In the genomic region with DNA sequence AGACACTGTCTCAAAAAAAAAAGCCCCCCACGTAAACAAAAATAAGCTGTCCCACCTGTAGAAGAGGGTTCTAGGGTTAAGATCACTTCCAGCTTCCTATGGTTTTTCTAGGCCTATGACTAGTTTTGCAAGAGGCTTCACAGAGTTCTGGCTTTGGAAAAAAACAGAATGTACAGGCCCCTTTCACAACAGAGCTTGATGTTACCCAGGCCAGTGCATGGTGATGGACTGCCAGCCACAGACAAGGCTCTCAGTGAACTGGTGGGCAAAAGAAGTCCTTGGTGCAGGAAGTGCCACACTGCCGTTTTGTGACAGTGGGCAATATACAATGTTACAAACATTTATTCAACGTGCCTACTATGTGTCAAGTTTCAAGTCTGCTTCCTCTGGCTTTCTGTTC, we compare ENCODE assay signal across 38 cellular contexts. TPM values are rescaled to one million over a fixed set of nuclear protein-coding genes. Genes with fewer than 3 reads are reported as not detected.
"Had no signal": no experiment of that assay in that cellular context is flagged by ENCODE, and none has a peak within 500 bp of the region (broad histone marks: within the 10 kb centered on the region; RNA-seq: fewer than 3 reads in every experiment).

No MANE protein-coding gene starts in this region.

- H3K9me3 Mint-ChIP-seq: activated B cell treated with CpG ODN at 0.5 μM for 24 hours; activated CD8-positive, alpha-beta T cell treated with anti-CD3 and anti-CD28 coated beads for 36 hours; activated naive CD4-positive, alpha-beta T cell treated with anti-CD3 and anti-CD28 coated beads for 36 hours; activated naive CD4-positive, alpha-beta T cell treated with anti-CD3 and anti-CD28 coated beads, Interleukin-2, amount 50 U/mL, for 24 hours; activated naive CD8-positive, alpha-beta T cell treated with anti-CD3 and anti-CD28 coated beads for 36 hours; activated naive CD8-positive, alpha-beta T cell treated with anti-CD3 and anti-CD28 coated beads, Interleukin-2, amount 50 U/mL, for 24 hours; activated T-helper 1 cell treated with anti-CD3 and anti-CD28 coated beads, Interleukin-12 subunit alpha, Interleukin-12 subunit beta, Interleukin-2, Interleukin-4 antibody, amounts not matched to agents 30 ng/mL and 10 ng/mL and 1 ng/mL, durations not matched to agents 14 hours and 24 hours and 36 hours; activated T-helper 2 cell treated with anti-CD3 and anti-CD28 coated beads, Interferon-gamma antibody, Interleukin-2, Interleukin-4, amounts not matched to agents 10 μg/mL and 5 μg/mL and 100 μg/mL, durations not matched to agents 14 hours and 24 hours and 36 hours; effector memory CD8-positive, alpha-beta T cell; T-helper 2 cell treated with Interferon-gamma antibody and Interleukin-4, amounts not matched to agents 5 μg/mL and 100 μg/mL, for 36 hours had no signal

- H3K36me3 ChIP-seq: esophagus squamous epithelium, WERI-Rb-1 had no signal

- H3K9me3 ChIP-seq: body of pancreas, esophagus squamous epithelium had no signal

- DNase-seq: activated B cell treated with CpG ODN at 0.5 μM for 24 hours; activated CD4-positive, alpha-beta T cell treated with anti-CD3 and anti-CD28 coated beads for 48 hours; activated CD4-positive, alpha-beta T cell treated with anti-CD3 and anti-CD28 coated beads, Interleukin-2, amount 50 U/mL, for 1 hour; activated CD4-positive, alpha-beta T cell treated with anti-CD3 and anti-CD28 coated beads, Interleukin-2, amount 50 U/mL, for 48 hours; activated CD8-positive, alpha-beta memory T cell treated with anti-CD3 and anti-CD28 coated beads, Interleukin-2, amount 10 ng/mL, durations not matched to agents 7 days and 5 days; activated CD8-positive, alpha-beta memory T cell treated with anti-CD3 and anti-CD28 coated beads, Interleukin-2, amount 50 U/mL, for 4 hours; activated CD8-positive, alpha-beta T cell treated with anti-CD3 and anti-CD28 coated beads for 36 hours; activated effector memory CD4-positive, alpha-beta T cell treated with anti-CD3 and anti-CD28 coated beads, Interleukin-2, amount 50 U/mL, for 16 hours; activated naive CD4-positive, alpha-beta T cell treated with anti-CD3 and anti-CD28 coated beads for 36 hours; activated naive CD8-positive, alpha-beta T cell treated with anti-CD3 and anti-CD28 coated beads for 36 hours; activated naive CD8-positive, alpha-beta T cell treated with anti-CD3 and anti-CD28 coated beads, Interleukin-2, amount 50 U/mL, for 24 hours; activated T-cell treated with anti-CD3 and anti-CD28 coated beads, Interleukin-2, amount 50 U/mL, for 1 hour; activated T-cell treated with anti-CD3 and anti-CD28 coated beads, Interleukin-2, amount 50 U/mL, for 48 hours; amniotic stem cell; body of pancreas; caudate nucleus; cortex of kidney; dermis blood vessel endothelial cell; effector CD4-positive, alpha-beta T cell; effector memory CD8-positive, alpha-beta T cell; esophagus squamous epithelium; foreskin fibroblast; head of caudate nucleus; T-helper 1 cell; T-helper 17 cell; T1000; WERI-Rb-1 had no signal

- H3K27ac ChIP-seq: body of pancreas, esophagus squamous epithelium had no signal

- H3K27ac Mint-ChIP-seq: activated B cell treated with CpG ODN at 0.5 μM for 24 hours; activated CD8-positive, alpha-beta memory T cell treated with anti-CD3 and anti-CD28 coated beads, Interleukin-2, amount 10 ng/mL, durations not matched to agents 7 days and 5 days; activated CD8-positive, alpha-beta T cell treated with anti-CD3 and anti-CD28 coated beads for 36 hours; activated naive CD4-positive, alpha-beta T cell treated with anti-CD3 and anti-CD28 coated beads for 36 hours; activated naive CD4-positive, alpha-beta T cell treated with anti-CD3 and anti-CD28 coated beads, Interleukin-2, amount 50 U/mL, for 24 hours; activated naive CD8-positive, alpha-beta T cell treated with anti-CD3 and anti-CD28 coated beads for 36 hours; activated naive CD8-positive, alpha-beta T cell treated with anti-CD3 and anti-CD28 coated beads, Interleukin-2, amount 50 U/mL, for 24 hours; activated T-helper 1 cell treated with anti-CD3 and anti-CD28 coated beads, Interleukin-12 subunit alpha, Interleukin-12 subunit beta, Interleukin-2, Interleukin-4 antibody, amounts not matched to agents 30 ng/mL and 10 ng/mL and 1 ng/mL, durations not matched to agents 14 hours and 24 hours and 36 hours; activated T-helper 2 cell treated with anti-CD3 and anti-CD28 coated beads, Interferon-gamma antibody, Interleukin-2, Interleukin-4, amounts not matched to agents 10 μg/mL and 5 μg/mL and 100 μg/mL, durations not matched to agents 14 hours and 24 hours and 36 hours; effector memory CD8-positive, alpha-beta T cell; T-helper 17 cell; T-helper 2 cell treated with Interferon-gamma antibody and Interleukin-4, amounts not matched to agents 5 μg/mL and 100 μg/mL, for 36 hours had no signal

- H3K4me3 ChIP-seq: body of pancreas, esophagus squamous epithelium had no signal

- H3K4me1 ChIP-seq: body of pancreas, esophagus squamous epithelium had no signal

- H3K4me3 Mint-ChIP-seq: activated B cell treated with CpG ODN at 0.5 μM for 24 hours; activated CD8-positive, alpha-beta memory T cell treated with anti-CD3 and anti-CD28 coated beads, Interleukin-2, amount 10 ng/mL, durations not matched to agents 7 days and 5 days; activated CD8-positive, alpha-beta T cell treated with anti-CD3 and anti-CD28 coated beads for 36 hours; activated naive CD4-positive, alpha-beta T cell treated with anti-CD3 and anti-CD28 coated beads for 36 hours; activated naive CD4-positive, alpha-beta T cell treated with anti-CD3 and anti-CD28 coated beads, Interleukin-2, amount 50 U/mL, for 24 hours; activated naive CD8-positive, alpha-beta T cell treated with anti-CD3 and anti-CD28 coated beads for 36 hours; activated naive CD8-positive, alpha-beta T cell treated with anti-CD3 and anti-CD28 coated beads, Interleukin-2, amount 50 U/mL, for 24 hours; activated T-helper 1 cell treated with anti-CD3 and anti-CD28 coated beads, Interleukin-12 subunit alpha, Interleukin-12 subunit beta, Interleukin-2, Interleukin-4 antibody, amounts not matched to agents 30 ng/mL and 10 ng/mL and 1 ng/mL, durations not matched to agents 14 hours and 24 hours and 36 hours; effector memory CD8-positive, alpha-beta T cell; T-helper 17 cell; T-helper 2 cell treated with Interferon-gamma antibody and Interleukin-4, amounts not matched to agents 5 μg/mL and 100 μg/mL, for 36 hours had no signal

- H3K36me3 Mint-ChIP-seq: activated CD8-positive, alpha-beta memory T cell treated with anti-CD3 and anti-CD28 coated beads, Interleukin-2, amount 10 ng/mL, durations not matched to agents 7 days and 5 days; activated naive CD8-positive, alpha-beta T cell treated with anti-CD3 and anti-CD28 coated beads for 36 hours had no signal

- ATAC-seq: activated CD4-positive, CD25-positive, alpha-beta regulatory T cell treated with anti-CD3 and anti-CD28 coated beads, Interleukin-2, amount 50 U/mL, for 24 hours; activated CD8-positive, alpha-beta memory T cell treated with anti-CD3 and anti-CD28 coated beads, Interleukin-2, amount 10 ng/mL, durations not matched to agents 7 days and 5 days; activated CD8-positive, alpha-beta T cell treated with anti-CD3 and anti-CD28 coated beads for 36 hours; activated naive CD8-positive, alpha-beta T cell treated with anti-CD3 and anti-CD28 coated beads, Interleukin-2, amount 50 U/mL, for 24 hours; body of pancreas; effector memory CD8-positive, alpha-beta T cell; T-helper 17 cell had no signal

- H3K27me3 ChIP-seq: body of pancreas had no signal

- H3K4me1 Mint-ChIP-seq: activated B cell treated with CpG ODN at 0.5 μM for 24 hours; activated CD8-positive, alpha-beta memory T cell treated with anti-CD3 and anti-CD28 coated beads, Interleukin-2, amount 10 ng/mL, durations not matched to agents 7 days and 5 days; activated naive CD4-positive, alpha-beta T cell treated with anti-CD3 and anti-CD28 coated beads, Interleukin-2, amount 50 U/mL, for 24 hours; activated naive CD8-positive, alpha-beta T cell treated with anti-CD3 and anti-CD28 coated beads for 36 hours; activated naive CD8-positive, alpha-beta T cell treated with anti-CD3 and anti-CD28 coated beads, Interleukin-2, amount 50 U/mL, for 24 hours had no signal

- FAIRE-seq: colon, frontal cortex had no signal

RNA-seq across cellular contexts. Expression of a gene that starts 18.3 kb away (rescaled TPM):
- total RNA-seq: activated B cell treated with CpG ODN at 0.5 μM for 24 hours; activated CD8-positive, alpha-beta memory T cell treated with anti-CD3 and anti-CD28 coated beads for 36 hours; activated CD8-positive, alpha-beta memory T cell treated with anti-CD3 and anti-CD28 coated beads, Interleukin-2, amount 10 ng/mL, durations not matched to agents 7 days and 5 days; activated CD8-positive, alpha-beta T cell treated with anti-CD3 and anti-CD28 coated beads for 36 hours; activated naive CD4-positive, alpha-beta T cell treated with anti-CD3 and anti-CD28 coated beads for 36 hours; activated naive CD8-positive, alpha-beta T cell treated with anti-CD3 and anti-CD28 coated beads for 36 hours; activated T-helper 1 cell treated with anti-CD3 and anti-CD28 coated beads, Interleukin-12 subunit alpha, Interleukin-12 subunit beta, Interleukin-2, Interleukin-4 antibody, amounts not matched to agents 30 ng/mL and 10 ng/mL and 1 ng/mL, durations not matched to agents 14 hours and 24 hours and 36 hours; activated T-helper 2 cell treated with anti-CD3 and anti-CD28 coated beads, Interferon-gamma antibody, Interleukin-2, Interleukin-4, amounts not matched to agents 10 μg/mL and 5 μg/mL and 100 μg/mL, durations not matched to agents 14 hours and 24 hours and 36 hours; aorta; body of pancreas; chondrocyte; dermis blood vessel endothelial cell; esophagus squamous epithelium; fibroblast of lung had no signal
- polyA plus RNA-seq: aorta, fibroblast of lung had no signal
